16 cellular contexts compared by ENCODE assay signal in genomic region chr2:218343591-218343990, GRCh38. TPM values are rescaled to one million over a fixed set of nuclear protein-coding genes. Genes with fewer than 3 reads are reported as not detected.
DNase-seq lines count a peak whose midpoint lies in the region; ATAC-seq and TF ChIP-seq lines count a peak whose summit lies in the region.
"Had no signal": no experiment of that assay in that cellular context is flagged by ENCODE, and none has a peak within 500 bp of the region (broad histone marks: within the 10 kb centered on the region; RNA-seq: fewer than 3 reads in every experiment).

No MANE protein-coding gene starts in this region.

- no peaks in the 10 kb centered on the region for H3K79me2 ChIP-seq in GM23338 (replicated peaks; ENCODE audit: insufficient read depth)

- H3K4me2 ChIP-seq in GM23338: no peak overlapping the region

- H3K36me3 Mint-ChIP-seq in GM23338 (ENCODE audit: low read depth) (no peaks in the 10 kb centered on the region; the same call in 2 of the 3 replicates), type B pancreatic cell (peaks cover 13% of the 10 kb centered on the region)
- no peaks in the 10 kb centered on the region for H3K36me3 Mint-ChIP-seq in activated T-helper 17 cell treated with anti-CD3 and anti-CD28 coated beads, Interleukin-2, amount 50 U/mL, for 72 hours (ENCODE audit: low read depth)
- H3K36me3 Mint-ChIP-seq: activated CD4-positive, alpha-beta memory T cell treated with anti-CD3 and anti-CD28 coated beads for 36 hours; naive thymus-derived CD4-positive, alpha-beta T cell had no signal

- no peaks in the 10 kb centered on the region for H3K27me3 ChIP-seq in GM23338 (ENCODE audit: insufficient read depth)

- peaks cover 2% of the 10 kb centered on the region; the same call in 1 of the 3 replicates for H3K9me3 Mint-ChIP-seq in GM23338
- H3K9me3 Mint-ChIP-seq in activated T-helper 17 cell treated with anti-CD3 and anti-CD28 coated beads, Interleukin-2, amount 50 U/mL, for 72 hours: no peaks in the 10 kb centered on the region
- H3K9me3 Mint-ChIP-seq in type B pancreatic cell: no peaks in the 10 kb centered on the region
- H3K9me3 Mint-ChIP-seq: activated CD4-positive, alpha-beta memory T cell treated with anti-CD3 and anti-CD28 coated beads for 36 hours; naive thymus-derived CD4-positive, alpha-beta T cell had no signal

- no peaks in the 10 kb centered on the region for H4K20me1 ChIP-seq in GM23338 (replicated peaks; ENCODE audit: insufficient read depth)

- TF ChIP-seq CTCF in GM23338 (conservative IDR thresholded peaks at IDR 0.05; ENCODE audit: low read depth in 2 of 2) (no peak), foreskin fibroblast (IDR thresholded peaks at IDR 0.05; ENCODE audit: low read depth, low read length) (no peak), type B pancreatic cell (conservative IDR thresholded peaks at IDR 0.05) (no peak)

- DNase-seq in GM23338 (ENCODE audit: low spot score) (no peak), foreskin fibroblast (peak; percentile 41 to 72), type B pancreatic cell (ENCODE audit: extremely low spot score, unreplicated experiment) (no peak), pons (ENCODE audit: low spot score) (no peak)
- no peak for DNase-seq in stimulated activated CD4-positive, alpha-beta T cell treated with anti-CD3 and anti-CD28 coated beads, Interleukin-1b, Interleukin-23, amount 100 ng/mL, for 48 hours
- DNase-seq: activated CD4-positive, alpha-beta memory T cell treated with anti-CD3 and anti-CD28 coated beads for 36 hours; DMS 273 treated with DMSO at 0.1 percent for 48 hours; kidney; MM.1S; naive thymus-derived CD4-positive, alpha-beta T cell; NCI-H2227 treated with DMSO at 0.1 percent for 48 hours; PC-3 had no signal

- H3K27me3 Mint-ChIP-seq in GM23338 (ENCODE audit: insufficient read depth, low read depth, poor library complexity): no peaks in the 10 kb centered on the region
- no peaks in the 10 kb centered on the region for H3K27me3 Mint-ChIP-seq in activated T-helper 17 cell treated with anti-CD3 and anti-CD28 coated beads, Interleukin-2, amount 50 U/mL, for 72 hours
- no peaks in the 10 kb centered on the region for H3K27me3 Mint-ChIP-seq in type B pancreatic cell
- H3K27me3 Mint-ChIP-seq: activated CD4-positive, alpha-beta memory T cell treated with anti-CD3 and anti-CD28 coated beads for 36 hours; naive thymus-derived CD4-positive, alpha-beta T cell had no signal

- H3K27ac Mint-ChIP-seq in GM23338 (no peak overlapping the region), type B pancreatic cell (peak overlapping the region; percentile 52)
- peak overlapping the region; percentile 62 for H3K27ac Mint-ChIP-seq in activated T-helper 17 cell treated with anti-CD3 and anti-CD28 coated beads, Interleukin-2, amount 50 U/mL, for 72 hours
- H3K27ac Mint-ChIP-seq: activated CD4-positive, alpha-beta memory T cell treated with anti-CD3 and anti-CD28 coated beads for 36 hours had no signal

- H3F3A ChIP-seq in GM23338 (replicated peaks; ENCODE audit: low read depth): 0 out of 2 replicates have a peak, but pooled peaks cover 2% of the 10 kb centered on the region

- no peak overlapping the region for H3K27ac ChIP-seq in GM23338 (ENCODE audit: low read depth)

- H3K9me2 ChIP-seq in GM23338 (ENCODE audit: insufficient read depth): no peaks in the 10 kb centered on the region

- ATAC-seq in GM23338: peak; percentile 33
- ATAC-seq in activated T-helper 17 cell treated with anti-CD3 and anti-CD28 coated beads, Interleukin-2, amount 50 U/mL, for 72 hours (replicated peaks): no peak
- ATAC-seq in HG02981 (IDR thresholded peaks at IDR 0.05; ENCODE audit: unreplicated experiment): no peak
- ATAC-seq: GM12878; naive thymus-derived CD4-positive, alpha-beta T cell; PC-3 had no signal

- H2AFZ ChIP-seq in GM23338: no peak overlapping the region

- H3K4me3 ChIP-seq in GM23338: no peak overlapping the region
- no peak overlapping the region for H3K4me3 ChIP-seq in foreskin fibroblast (ENCODE audit: low read depth in 1 of 2, low read length in 2 of 2)
- H3K4me3 ChIP-seq: GM12878 had no signal

- peaks cover 5% of the 10 kb centered on the region; the same call in 1 of the 2 replicates for H3K4me1 ChIP-seq in GM23338 (ENCODE audit: insufficient read depth)

- no peak overlapping the region for H3K4me3 Mint-ChIP-seq in GM23338
- no peak overlapping the region for H3K4me3 Mint-ChIP-seq in activated T-helper 17 cell treated with anti-CD3 and anti-CD28 coated beads, Interleukin-2, amount 50 U/mL, for 72 hours
- H3K4me3 Mint-ChIP-seq in type B pancreatic cell: no peak overlapping the region
- H3K4me3 Mint-ChIP-seq: activated CD4-positive, alpha-beta memory T cell treated with anti-CD3 and anti-CD28 coated beads for 36 hours; naive thymus-derived CD4-positive, alpha-beta T cell had no signal

- peaks cover 9% of the 10 kb centered on the region for H3K4me1 Mint-ChIP-seq in GM23338
- H3K4me1 Mint-ChIP-seq in activated T-helper 17 cell treated with anti-CD3 and anti-CD28 coated beads, Interleukin-2, amount 50 U/mL, for 72 hours: no peaks in the 10 kb centered on the region
- peaks cover 15% of the 10 kb centered on the region for H3K4me1 Mint-ChIP-seq in type B pancreatic cell (ENCODE audit: unreplicated experiment)
- H3K4me1 Mint-ChIP-seq: naive thymus-derived CD4-positive, alpha-beta T cell had no signal

- no peaks in the 10 kb centered on the region for H3K36me3 ChIP-seq in GM23338 (ENCODE audit: insufficient read depth)

TF ChIP-seq in GM23338, 12 proteins besides CTCF, POLR2A, EP300 and RAD21 (continues in another document):
- TF ChIP-seq, protein P1, sequence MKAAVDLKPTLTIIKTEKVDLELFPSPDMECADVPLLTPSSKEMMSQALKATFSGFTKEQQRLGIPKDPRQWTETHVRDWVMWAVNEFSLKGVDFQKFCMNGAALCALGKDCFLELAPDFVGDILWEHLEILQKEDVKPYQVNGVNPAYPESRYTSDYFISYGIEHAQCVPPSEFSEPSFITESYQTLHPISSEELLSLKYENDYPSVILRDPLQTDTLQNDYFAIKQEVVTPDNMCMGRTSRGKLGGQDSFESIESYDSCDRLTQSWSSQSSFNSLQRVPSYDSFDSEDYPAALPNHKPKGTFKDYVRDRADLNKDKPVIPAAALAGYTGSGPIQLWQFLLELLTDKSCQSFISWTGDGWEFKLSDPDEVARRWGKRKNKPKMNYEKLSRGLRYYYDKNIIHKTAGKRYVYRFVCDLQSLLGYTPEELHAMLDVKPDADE (IDR thresholded peaks at IDR 0.05): no peak
- TF ChIP-seq EZH2 (IDR thresholded peaks at IDR 0.05; ENCODE audit: low read depth, unreplicated experiment) (no peak), CREB1 (CRISPR knock-in tag; IDR thresholded peaks at IDR 0.05; ENCODE audit: low read depth) (no peak), STAT1 (IDR thresholded peaks at IDR 0.05; ENCODE audit: unreplicated experiment) (no peak)

RNA-seq across cellular contexts. Expression of gene CATIP, which starts 13.1 kb away (rescaled TPM):
- total RNA-seq in GM23338 (2014; rRNA removed; shearing (Covaris generic)): not detected in 2 replicates
- polyA plus RNA-seq in GM23338 (2016; fragmentation: Nextera tagmentation; extraction: Ambion mirVana): 0.15 and 0.23 TPM in 2 replicates
- not detected for total RNA-seq in activated T-helper 17 cell treated with anti-CD3 and anti-CD28 coated beads, Interleukin-2, amount 50 U/mL, for 72 hours
- 0.21 and 4.1 TPM in 2 replicates for total RNA-seq in type B pancreatic cell (ENCODE audit: low replicate concordance)
- total RNA-seq: activated CD4-positive, alpha-beta memory T cell treated with anti-CD3 and anti-CD28 coated beads for 36 hours; GM12878; PC-3; T-helper 2 cell treated with Interferon-gamma antibody and Interleukin-4, amounts not matched to agents 100 ng/mL and 5 ng/mL, for 36 hours had no signal
- polyA plus RNA-seq: naive thymus-derived CD4-positive, alpha-beta T cell had no signal

RNA-seq across cellular contexts. Expression of gene SLC11A1, which starts 38.5 kb away (rescaled TPM):
- total RNA-seq in GM23338 (2014; rRNA removed; shearing (Covaris generic)): 0.89 TPM in 1 of 2 replicates, not detected in the other
- 0.16 and 0.31 TPM in 2 replicates for polyA plus RNA-seq in GM23338 (2016; fragmentation: Nextera tagmentation; extraction: Ambion mirVana)
- total RNA-seq in activated T-helper 17 cell treated with anti-CD3 and anti-CD28 coated beads, Interleukin-2, amount 50 U/mL, for 72 hours: under 1 TPM; 0.09 to 0.19 TPM
- 0.39 and 0.64 TPM in 2 replicates for total RNA-seq in type B pancreatic cell (ENCODE audit: low replicate concordance)

RNA-seq across cellular contexts. Expression of gene TMBIM1, which starts 51.3 kb away (rescaled TPM):
- total RNA-seq in GM23338 (2014; rRNA removed; shearing (Covaris generic)): 16.5 and 20.8 TPM in 2 replicates
- polyA plus RNA-seq in GM23338 (2016; fragmentation: Nextera tagmentation; extraction: Ambion mirVana): 9.5 and 12.0 TPM in 2 replicates
- 10 to 100 TPM; 50.9 to 62.0 TPM for total RNA-seq in activated T-helper 17 cell treated with anti-CD3 and anti-CD28 coated beads, Interleukin-2, amount 50 U/mL, for 72 hours
- total RNA-seq in type B pancreatic cell (ENCODE audit: low replicate concordance): 94.5 and 303 TPM in 2 replicates

RNA-seq across cellular contexts. Expression of gene CTDSP1, which starts 56.1 kb away (rescaled TPM):
- total RNA-seq in GM23338 (2014; rRNA removed; shearing (Covaris generic)): 14.8 and 21.8 TPM in 2 replicates
- polyA plus RNA-seq in GM23338 (2016; fragmentation: Nextera tagmentation; extraction: Ambion mirVana): 6.7 and 6.9 TPM in 2 replicates
- total RNA-seq in activated T-helper 17 cell treated with anti-CD3 and anti-CD28 coated beads, Interleukin-2, amount 50 U/mL, for 72 hours: 100 to 1,000 TPM; 126 to 197 TPM
- 96.4 and 112 TPM in 2 replicates for total RNA-seq in type B pancreatic cell (ENCODE audit: low replicate concordance)

Comparison
In these comparisons a context has a peak if more than half of its experiments do, and no peak if none do; other contexts are left out.
1. DNase-seq: peak in foreskin fibroblast (2 of 2); none in GM23338 (single experiment), type B pancreatic cell (single experiment), stimulated activated CD4-positive, alpha-beta T cell treated with anti-CD3 and anti-CD28 coated beads, Interleukin-1b, Interleukin-23, amount 100 ng/mL, for 48 hours (single experiment) and pons (single experiment).